Comparison of ENCODE assay signal across 9 cellular contexts in the genomic region with DNA sequence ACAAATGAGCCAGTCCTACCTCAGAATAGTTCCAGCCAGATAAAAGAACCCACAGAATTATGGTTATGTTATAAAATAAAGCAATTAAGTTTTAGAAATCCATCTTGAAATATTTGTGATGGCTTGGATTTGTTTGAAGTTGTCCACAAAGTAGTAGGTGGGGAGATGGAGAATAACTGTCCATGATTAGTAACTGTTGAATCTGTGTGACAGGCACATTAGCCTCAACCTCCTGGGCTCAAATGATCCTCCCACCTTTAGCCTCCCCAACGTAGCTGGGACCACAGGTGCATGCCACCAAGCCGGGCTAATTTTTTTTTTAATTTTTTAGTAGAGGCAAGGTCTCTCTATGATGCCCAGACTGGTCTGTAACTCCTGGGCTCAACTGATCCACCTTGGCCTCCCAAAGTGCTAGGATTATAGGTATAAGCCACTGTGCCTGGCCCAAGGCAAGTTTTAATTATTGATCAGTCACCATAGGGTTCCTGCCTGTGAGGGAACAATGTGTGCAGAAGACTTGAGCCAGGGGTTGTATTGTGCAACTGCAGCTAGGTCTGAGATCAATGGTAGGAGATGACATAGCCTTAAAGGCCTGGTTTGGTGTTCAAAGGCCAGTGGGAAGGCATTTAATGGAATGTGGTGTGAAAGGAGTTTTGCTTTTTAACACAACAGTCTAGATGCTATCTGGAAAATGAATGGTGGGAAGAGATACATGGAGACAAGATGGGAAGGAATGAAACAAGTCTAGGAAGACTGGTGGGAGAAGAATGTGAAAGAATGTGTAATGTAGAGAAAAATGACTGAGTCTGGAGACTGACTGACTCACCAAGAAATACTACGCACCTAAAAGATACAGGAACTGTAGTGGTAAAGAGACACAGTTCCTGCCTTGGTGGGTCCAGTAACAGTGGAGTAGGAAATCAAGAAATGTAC. TPM values are rescaled to one million over a fixed set of nuclear protein-coding genes. Genes with fewer than 3 reads are reported as not detected.
A peak's percentile ranks its signal among the peaks of the same experiment; 100 is the strongest.
DNase-seq lines count a peak whose midpoint lies in the region; ATAC-seq and TF ChIP-seq lines count a peak whose summit lies in the region.
"Had no signal": no experiment of that assay in that cellular context is flagged by ENCODE, and none has a peak within 500 bp of the region (broad histone marks: within the 10 kb centered on the region; RNA-seq: fewer than 3 reads in every experiment).

No MANE protein-coding gene starts in this region.

- H2BK15ac ChIP-seq in mesendoderm (replicated peaks; ENCODE audit: low read depth) = no peak overlapping the region

- no peak overlapping the region for H3K4ac ChIP-seq in mesendoderm (ENCODE audit: low read depth, low read length)

- H3K27me3 ChIP-seq in mesendoderm (ENCODE audit: insufficient read depth, low read length, poor library complexity) = no peaks in the 10 kb centered on the region
- no peaks in the 10 kb centered on the region for H3K27me3 ChIP-seq in gastroesophageal sphincter
- no peaks in the 10 kb centered on the region for H3K27me3 ChIP-seq in uterus

- H3K9me3 Mint-ChIP-seq in activated T-helper 2 cell treated with anti-CD3 and anti-CD28 coated beads, Interferon-gamma antibody, Interleukin-2, Interleukin-4, amounts not matched to agents 10 μg/mL and 5 μg/mL and 100 μg/mL, durations not matched to agents 14 hours and 24 hours and 36 hours = no peaks in the 10 kb centered on the region

- WGBS in mesendoderm (ENCODE audit: extremely low coverage, insufficient coverage, low lambda C conversion rate) = no CpG with 5 or more reads among the region's 3 CpGs
- WGBS in gastroesophageal sphincter (ENCODE audit: low coverage in 1 of 2), 2 donors = 68% methylated on average over 3 of the region's 3 CpGs; no CpG with 5 or more reads in 1 of the 2 donors

- H3K4me1 ChIP-seq in mesendoderm (ENCODE audit: control insufficient read depth, low read depth, low read length) (peaks cover 8% of the 10 kb centered on the region), gastroesophageal sphincter (peaks cover 0 to 95% (median 56%) of the 10 kb centered on the region in 3 donors), uterus (peaks cover 9 to 12% of the 10 kb centered on the region in 2 donors)

- no peaks in the 10 kb centered on the region for H3K79me1 ChIP-seq in mesendoderm (ENCODE audit: low read length)

- no peak overlapping the region for H3K4me2 ChIP-seq in mesendoderm (ENCODE audit: low read length)

- peak; percentile 44 for DNase-seq in HuH-7 (ENCODE audit: low spot score)
- DNase-seq in activated T-helper 2 cell treated with anti-CD3 and anti-CD28 coated beads, Interferon-gamma antibody, Interleukin-2, Interleukin-4, amounts not matched to agents 10 μg/mL and 5 μg/mL and 100 μg/mL, durations not matched to agents 14 hours and 24 hours and 36 hours (ENCODE audit: low spot score) = no peak
- DNase-seq in mesendoderm = peak; percentile 57
- DNase-seq in uterus = no peak
- DNase-seq: KG1 had no signal

- TF ChIP-seq POLR2A in gastroesophageal sphincter (IDR thresholded peaks at IDR 0.05) (no peak), uterus (IDR thresholded peaks at IDR 0.05) (no peak)

- intact Hi-C loops in activated T-helper 2 cell treated with anti-CD3 and anti-CD28 coated beads, Interferon-gamma antibody, Interleukin-2, Interleukin-4, amounts not matched to agents 10 μg/mL and 5 μg/mL and 100 μg/mL, durations not matched to agents 14 hours and 24 hours and 36 hours (cut with micrococcal nuclease) = loop anchor here (5.0 kb wide), 2 partner anchors 198 to 257 kb away; no protein-coding TSS in a partner anchor
- intact Hi-C loops in uterus (cut with DNase I; ENCODE audit: low total_unique reads) = no loop called here

- peak overlapping the region; percentile 0 for H3K9ac ChIP-seq in mesendoderm (ENCODE audit: low read length)

- no peak for TF ChIP-seq CTCF in C4-2B (conservative IDR thresholded peaks at IDR 0.05)
- no peak for TF ChIP-seq CTCF in gastroesophageal sphincter (IDR thresholded peaks at IDR 0.05)
- TF ChIP-seq CTCF in uterus (IDR thresholded peaks at IDR 0.05) = no peak

- H4K8ac ChIP-seq in mesendoderm (ENCODE audit: low read depth, low read length) = no peak overlapping the region

- H3K27ac ChIP-seq in C4-2B = peak overlapping the region; percentile 98
- H3K27ac ChIP-seq in mesendoderm (ENCODE audit: low read depth, low read length) = no peak overlapping the region
- H3K27ac ChIP-seq in gastroesophageal sphincter = peak overlapping the region in 1 of 4 donors; percentile 99
- H3K27ac ChIP-seq in uterus = no peak overlapping the region

- H2BK5ac ChIP-seq in mesendoderm (ENCODE audit: low read length) = no peak overlapping the region

- H4K5ac ChIP-seq in mesendoderm (ENCODE audit: low read length) = no peak overlapping the region

- peaks cover 69% of the 10 kb centered on the region for H3K4me1 Mint-ChIP-seq in activated T-helper 2 cell treated with anti-CD3 and anti-CD28 coated beads, Interferon-gamma antibody, Interleukin-2, Interleukin-4, amounts not matched to agents 10 μg/mL and 5 μg/mL and 100 μg/mL, durations not matched to agents 14 hours and 24 hours and 36 hours (ENCODE audit: low read depth)

- TF ChIP-seq EP300 in gastroesophageal sphincter (IDR thresholded peaks at IDR 0.05) = no peak

- H3K4me3 ChIP-seq in mesendoderm (ENCODE audit: low read length) (no peak overlapping the region), gastroesophageal sphincter (no peak overlapping the region), uterus (no peak overlapping the region)

- H3K9me3 ChIP-seq in gastroesophageal sphincter (no peaks in the 10 kb centered on the region), uterus (no peaks in the 10 kb centered on the region)

- no peak overlapping the region for H3K18ac ChIP-seq in mesendoderm (ENCODE audit: low read length)

- H3K27me3 Mint-ChIP-seq in activated T-helper 2 cell treated with anti-CD3 and anti-CD28 coated beads, Interferon-gamma antibody, Interleukin-2, Interleukin-4, amounts not matched to agents 10 μg/mL and 5 μg/mL and 100 μg/mL, durations not matched to agents 14 hours and 24 hours and 36 hours (ENCODE audit: low read depth) = no peaks in the 10 kb centered on the region

- H3K27ac Mint-ChIP-seq in activated T-helper 2 cell treated with anti-CD3 and anti-CD28 coated beads, Interferon-gamma antibody, Interleukin-2, Interleukin-4, amounts not matched to agents 10 μg/mL and 5 μg/mL and 100 μg/mL, durations not matched to agents 14 hours and 24 hours and 36 hours = peak overlapping the region; percentile 90

- H3K79me2 ChIP-seq in mesendoderm (ENCODE audit: control insufficient read depth, insufficient read depth, low read length) = peaks cover 84% of the 10 kb centered on the region

- H3K56ac ChIP-seq in mesendoderm (ENCODE audit: low read length) = no peak overlapping the region

- no peak overlapping the region for H2BK120ac ChIP-seq in mesendoderm (ENCODE audit: low read depth, low read length)

- H3K4me3 Mint-ChIP-seq in activated T-helper 2 cell treated with anti-CD3 and anti-CD28 coated beads, Interferon-gamma antibody, Interleukin-2, Interleukin-4, amounts not matched to agents 10 μg/mL and 5 μg/mL and 100 μg/mL, durations not matched to agents 14 hours and 24 hours and 36 hours (ENCODE audit: low read depth) = peak overlapping the region; percentile 86

- peaks cover 88% of the 10 kb centered on the region for H3K36me3 Mint-ChIP-seq in activated T-helper 2 cell treated with anti-CD3 and anti-CD28 coated beads, Interferon-gamma antibody, Interleukin-2, Interleukin-4, amounts not matched to agents 10 μg/mL and 5 μg/mL and 100 μg/mL, durations not matched to agents 14 hours and 24 hours and 36 hours (ENCODE audit: low read depth)

- H3K23ac ChIP-seq in mesendoderm (ENCODE audit: low read length) = no peak overlapping the region

- H2AK5ac ChIP-seq in mesendoderm (ENCODE audit: low read length) = no peak overlapping the region

- ATAC-seq in GM19395 (IDR thresholded peaks at IDR 0.05; ENCODE audit: unreplicated experiment) = no peak
- ATAC-seq in gastroesophageal sphincter = no peak
- ATAC-seq in GM19328 (IDR thresholded peaks at IDR 0.05; ENCODE audit: unreplicated experiment) = no peak

- H3K36me3 ChIP-seq in mesendoderm (ENCODE audit: control insufficient read depth, insufficient read depth, low read length) (no peaks in the 10 kb centered on the region), gastroesophageal sphincter (peaks cover 0 to 32% of the 10 kb centered on the region in 2 donors), uterus (no peaks in the 10 kb centered on the region)

RNA-seq across cellular contexts. Expression of a gene that starts 9.8 kb away (rescaled TPM):
- 503 and 520 TPM in 2 replicates for total RNA-seq in activated T-helper 2 cell treated with anti-CD3 and anti-CD28 coated beads, Interferon-gamma antibody, Interleukin-2, Interleukin-4, amounts not matched to agents 10 μg/mL and 5 μg/mL and 100 μg/mL, durations not matched to agents 14 hours and 24 hours and 36 hours
- polyA plus RNA-seq in mesendoderm (2013, experiment 1 of 2) = 258 TPM
- 258 TPM for polyA plus RNA-seq in mesendoderm (2013, experiment 2 of 2)
- total RNA-seq in gastroesophageal sphincter (100 to 1,000 TPM; 138 to 215 (median 180) TPM), uterus (100 to 1,000 TPM in 2 of 4 donors, 10 to 100 TPM in 2; 86.2 to 211 (median 142) TPM)

RNA-seq across cellular contexts. Expression of a gene that starts 27.8 kb away (rescaled TPM):
- not detected in 2 replicates for total RNA-seq in activated T-helper 2 cell treated with anti-CD3 and anti-CD28 coated beads, Interferon-gamma antibody, Interleukin-2, Interleukin-4, amounts not matched to agents 10 μg/mL and 5 μg/mL and 100 μg/mL, durations not matched to agents 14 hours and 24 hours and 36 hours
- polyA plus RNA-seq in mesendoderm (2013, experiment 1 of 2) = not detected
- polyA plus RNA-seq in mesendoderm (2013, experiment 2 of 2) = 0.13 TPM
- total RNA-seq in gastroesophageal sphincter (not detected), uterus (not detected)

RNA-seq across cellular contexts. Expression of a gene that starts 37.7 kb away (rescaled TPM):
- total RNA-seq in activated T-helper 2 cell treated with anti-CD3 and anti-CD28 coated beads, Interferon-gamma antibody, Interleukin-2, Interleukin-4, amounts not matched to agents 10 μg/mL and 5 μg/mL and 100 μg/mL, durations not matched to agents 14 hours and 24 hours and 36 hours = 2.0 and 2.2 TPM in 2 replicates
- 1.2 TPM for polyA plus RNA-seq in mesendoderm (2013, experiment 1 of 2)
- polyA plus RNA-seq in mesendoderm (2013, experiment 2 of 2) = 1.1 TPM
- total RNA-seq in gastroesophageal sphincter = 10 to 100 TPM in 3 of 4 donors, 1 to 10 TPM in 1; 5.1 to 22.4 (median 14.0) TPM
- 10 to 100 TPM; 15.0 to 22.8 (median 17.8) TPM for total RNA-seq in uterus

Comparison
In these comparisons a context has a peak if more than half of its experiments do, and no peak if none do; other contexts are left out.
1. DNase-seq: peak in HuH-7 (single experiment) and mesendoderm (single experiment); none in activated T-helper 2 cell treated with anti-CD3 and anti-CD28 coated beads, Interferon-gamma antibody, Interleukin-2, Interleukin-4, amounts not matched to agents 10 μg/mL and 5 μg/mL and 100 μg/mL, durations not matched to agents 14 hours and 24 hours and 36 hours (single experiment) and uterus (0 of 2).